8 cellular contexts compared by ENCODE assay signal in the genomic region with DNA sequence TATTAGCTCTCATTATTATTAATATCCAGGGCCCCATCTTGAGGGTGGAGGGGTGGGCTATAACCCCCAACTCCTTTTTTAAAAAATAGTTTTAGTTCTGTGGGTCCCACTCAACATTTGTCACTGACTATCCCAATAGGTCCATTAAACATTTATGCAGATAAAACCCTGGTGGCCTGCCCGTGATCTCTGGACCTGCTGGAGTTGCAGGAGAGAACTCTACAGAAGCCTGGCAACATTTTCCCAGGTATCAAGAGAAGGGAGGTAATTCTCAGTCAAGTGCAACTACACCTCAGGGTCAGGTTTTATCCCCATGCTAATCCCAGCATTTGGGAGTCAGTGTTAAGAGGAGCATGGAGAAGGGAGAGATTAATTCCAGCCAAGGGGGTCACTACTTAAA.
"Had no signal": no experiment of that assay in that cellular context is flagged by ENCODE, and none has a peak within 500 bp of the region (broad histone marks: within the 10 kb centered on the region; RNA-seq: fewer than 3 reads in every experiment).

No MANE protein-coding gene starts in this region.

- ATAC-seq: GM23338, HCT116 had no signal

- DNase-seq: GM23248, GOT3, H7, H9, HCEC 1CT, HFFc6 had no signal
